19 cellular contexts compared by ENCODE assay signal in genomic region chr12:122811777-122812176, GRCh38.
"Had no signal": no experiment of that assay in that cellular context is flagged by ENCODE, and none has a peak within 500 bp of the region (broad histone marks: within the 10 kb centered on the region; RNA-seq: fewer than 3 reads in every experiment).

No MANE protein-coding gene starts in this region.

- H3K4me1 ChIP-seq: esophagus muscularis mucosa, gastroesophageal sphincter, right atrium auricular region, sigmoid colon, suprapubic skin, tibial artery, upper lobe of left lung, uterus had no signal

- H3K9me3 Mint-ChIP-seq: naive thymus-derived CD8-positive, alpha-beta T cell had no signal

- H3K4me3 Mint-ChIP-seq: naive thymus-derived CD8-positive, alpha-beta T cell had no signal

- ATAC-seq: gastroesophageal sphincter; left lobe of liver; naive thymus-derived CD8-positive, alpha-beta T cell; stimulated activated naive CD8-positive, alpha-beta T cell treated with anti-CD3 and anti-CD28 coated beads, Interleukin-15, Interleukin-2, amounts not matched to agents 100 U/mL and 50 U/mL, for 24 hours had no signal

- H3K9me3 ChIP-seq: esophagus muscularis mucosa, gastroesophageal sphincter, neutrophil, right atrium auricular region, sigmoid colon, suprapubic skin, tibial artery, upper lobe of left lung, uterus had no signal

- H3K27me3 ChIP-seq: esophagus muscularis mucosa, gastroesophageal sphincter, neutrophil, right atrium auricular region, sigmoid colon, suprapubic skin, tibial artery, upper lobe of left lung, uterus had no signal

- H3K36me3 ChIP-seq: esophagus muscularis mucosa, gastroesophageal sphincter, neutrophil, right atrium auricular region, sigmoid colon, suprapubic skin, tibial artery, upper lobe of left lung, uterus had no signal

- H3K27ac Mint-ChIP-seq: naive thymus-derived CD8-positive, alpha-beta T cell had no signal

- H3K4me3 ChIP-seq: esophagus muscularis mucosa, gastroesophageal sphincter, right atrium auricular region, sigmoid colon, suprapubic skin, tibial artery, upper lobe of left lung, uterus had no signal

- DNase-seq: effector memory CD4-positive, alpha-beta T cell; foreskin fibroblast; mammary epithelial cell; naive thymus-derived CD8-positive, alpha-beta T cell; posterior cingulate gyrus; sigmoid colon; small intestine; stimulated activated CD4-positive, alpha-beta T cell treated with anti-CD3 and anti-CD28 coated beads, Interleukin-12 subunit alpha, Interleukin-12 subunit beta, amount 100 ng/mL, for 4 hours; stimulated activated naive CD8-positive, alpha-beta T cell treated with anti-CD3 and anti-CD28 coated beads, Interleukin-15, Interleukin-2, amounts not matched to agents 100 U/mL and 50 U/mL, for 24 hours; tibial artery; upper lobe of left lung; uterus had no signal

- H3K27me3 Mint-ChIP-seq: naive thymus-derived CD8-positive, alpha-beta T cell had no signal

- H3K27ac ChIP-seq: esophagus muscularis mucosa, gastroesophageal sphincter, neutrophil, right atrium auricular region, sigmoid colon, suprapubic skin, tibial artery, upper lobe of left lung, uterus had no signal

- FAIRE-seq: endometrium, small intestine had no signal
